In genomic region chr3:40291471-40291870, GRCh38 we compare ENCODE assay signal across 19 cellular contexts. TPM values are rescaled to one million over a fixed set of nuclear protein-coding genes. Genes with fewer than 3 reads are reported as not detected.
DNase-seq lines count a peak whose midpoint lies in the region; ATAC-seq, FAIRE-seq and TF ChIP-seq lines count a peak whose summit lies in the region.
"Had no signal": no experiment of that assay in that cellular context is flagged by ENCODE, and none has a peak within 500 bp of the region (broad histone marks: within the 10 kb centered on the region; RNA-seq: fewer than 3 reads in every experiment).

No MANE protein-coding gene starts in this region.

- H2BK15ac ChIP-seq in H9 (ENCODE audit: low read depth, low read length) = no peak overlapping the region

- TF ChIP-seq CTCF in H9 (conservative IDR thresholded peaks at IDR 0.05) = no peak
- TF ChIP-seq CTCF in heart right ventricle (IDR thresholded peaks at IDR 0.05) = no peak
- TF ChIP-seq CTCF in neural progenitor cell (IDR thresholded peaks at IDR 0.05) = no peak
- no peak for TF ChIP-seq CTCF in coronary artery (IDR thresholded peaks at IDR 0.05)

- DNase-seq in H9 (no peak), NCI-H226 (peak; percentile 5), heart right ventricle (no peak), neural progenitor cell (ENCODE audit: low spot score) (no peak), GM12891 (ENCODE audit: insufficient read length, low spot score) (no peak), NCI-H345 treated with DMSO at 0.1 percent for 48 hours (lab: John Stamatoyannopoulos, UW; ENCODE audit: unreplicated experiment) (no peak), coronary artery (ENCODE audit: low spot score) (no peak)
- no peak for DNase-seq in stimulated activated naive CD8-positive, alpha-beta T cell treated with anti-CD3 and anti-CD28 coated beads, Interleukin-15, amount 100 ng/mL, for 72 hours
- DNase-seq: CD4-positive, alpha-beta memory T cell; COR-L47; DMS153; DND-41; GDM1 had no signal

- H2AFZ ChIP-seq in H9 (ENCODE audit: low read length) = no peak overlapping the region
- no peak overlapping the region for H2AFZ ChIP-seq in neural progenitor cell (replicated peaks)

- no peak overlapping the region for H4K91ac ChIP-seq in H9 (ENCODE audit: insufficient read length, low read depth, low read length)

- TF ChIP-seq POLR2A in GM12891 (IDR thresholded peaks at IDR 0.05; ENCODE audit: low read depth, low read length) = no peak

- H2BK5ac ChIP-seq in H9 (ENCODE audit: insufficient read length, low read length) = no peak overlapping the region

- no peak overlapping the region for H3K23ac ChIP-seq in H9 (ENCODE audit: insufficient read length, low read depth, low read length)

- H3K4me2 ChIP-seq in H9 (ENCODE audit: insufficient read depth, insufficient read length, low read length) (no peak overlapping the region), neural progenitor cell (no peak overlapping the region)

- H4K20me1 ChIP-seq in H9 (ENCODE audit: control insufficient read depth, insufficient read depth, insufficient read length) = no peaks in the 10 kb centered on the region
- H4K20me1 ChIP-seq in neural progenitor cell (ENCODE audit: low read depth) = no peaks in the 10 kb centered on the region

- H2AK5ac ChIP-seq in H9 (ENCODE audit: insufficient read length, low read length) = no peak overlapping the region

- intact Hi-C loops in heart right ventricle (cut with DNase I) = no loop called here

- H3K14ac ChIP-seq in H9 (ENCODE audit: insufficient read depth, low read length) = no peak overlapping the region

- peaks cover 19 to 38% of the 10 kb centered on the region in 2 experiments for H3K4me1 Mint-ChIP-seq in H9
- H3K4me1 Mint-ChIP-seq in neural progenitor cell = peaks cover 27% of the 10 kb centered on the region
- H3K4me1 Mint-ChIP-seq in stimulated activated naive CD8-positive, alpha-beta T cell treated with anti-CD3 and anti-CD28 coated beads, Interleukin-15, amount 100 ng/mL, for 72 hours = no peaks in the 10 kb centered on the region
- H3K4me1 Mint-ChIP-seq: B cell had no signal

- no CpG with 5 or more reads among the region's 4 CpGs for WGBS in H9 (ENCODE audit: extremely low coverage, insufficient read length, low lambda C conversion rate)
- WGBS in heart right ventricle, 2 donors = 40 to 53% methylated on average over 4 of the region's 4 CpGs

- no peaks in the 10 kb centered on the region for H3K79me2 ChIP-seq in H9 (ENCODE audit: insufficient read depth, low read length)
- H3K79me2 ChIP-seq in neural progenitor cell (ENCODE audit: low read depth) = no peaks in the 10 kb centered on the region

- no peak overlapping the region for H4K5ac ChIP-seq in H9 (ENCODE audit: insufficient read length, low read depth, low read length)

- H3K4me3 Mint-ChIP-seq in H9 (no peak overlapping the region), neural progenitor cell (no peak overlapping the region)
- no peak overlapping the region for H3K4me3 Mint-ChIP-seq in stimulated activated naive CD8-positive, alpha-beta T cell treated with anti-CD3 and anti-CD28 coated beads, Interleukin-15, amount 100 ng/mL, for 72 hours
- H3K4me3 Mint-ChIP-seq: B cell; CD4-positive, alpha-beta memory T cell had no signal

- no peak for FAIRE-seq in GM12891 (lab: Jason Lieb, UNC)
- FAIRE-seq: A204.1, D721Med, GM19239 had no signal

- H2BK12ac ChIP-seq in H9 (ENCODE audit: insufficient read length, low read depth, low read length) = no peak overlapping the region

- H3K4me3 ChIP-seq in heart right ventricle (no peak overlapping the region), neural progenitor cell (no peak overlapping the region), coronary artery (no peak overlapping the region)

- no peaks in the 10 kb centered on the region for H3F3A ChIP-seq in neural progenitor cell (ENCODE audit: low read depth)

- H3K36me3 Mint-ChIP-seq in H9 (ENCODE audit: insufficient read depth in 1 of 3, low read depth in 3 of 3) (no peaks in the 10 kb centered on the region), neural progenitor cell (no peaks in the 10 kb centered on the region)

- H4K8ac ChIP-seq in H9 (replicated peaks; ENCODE audit: insufficient read length, low read depth, low read length) = no peak overlapping the region

- H3K27me3 Mint-ChIP-seq in H9 (ENCODE audit: low read depth) = no peaks in the 10 kb centered on the region; the same call in 1 of the 2 replicates
- peaks cover 2% of the 10 kb centered on the region for H3K27me3 Mint-ChIP-seq in neural progenitor cell (ENCODE audit: insufficient read depth, low read depth)
- no peaks in the 10 kb centered on the region for H3K27me3 Mint-ChIP-seq in stimulated activated naive CD8-positive, alpha-beta T cell treated with anti-CD3 and anti-CD28 coated beads, Interleukin-15, amount 100 ng/mL, for 72 hours
- H3K27me3 Mint-ChIP-seq: B cell; CD4-positive, alpha-beta memory T cell had no signal

- peaks cover 0 to 7% (median 0%) of the 10 kb centered on the region in 9 donors for H3K36me3 ChIP-seq in heart right ventricle
- H3K36me3 ChIP-seq in neural progenitor cell = no peaks in the 10 kb centered on the region

- H3K9ac ChIP-seq in H9 (ENCODE audit: extremely low read depth, insufficient read length, low read length) = no peak overlapping the region
- no peak overlapping the region for H3K9ac ChIP-seq in neural progenitor cell

- H3T11ph ChIP-seq in H9 (ENCODE audit: low read length) = no peak overlapping the region

- no peaks in the 10 kb centered on the region for H3K79me1 ChIP-seq in H9 (ENCODE audit: insufficient read depth, low read depth, low read length, poor library complexity, severe bottlenecking)

- H2BK20ac ChIP-seq in H9 (ENCODE audit: low read depth, low read length, poor library complexity, severe bottlenecking) = no peak overlapping the region

- peak overlapping the region; percentile 41 to 62 (median 42); a peak in 4 of 7 replicates for H3K27ac Mint-ChIP-seq in H9
- peak overlapping the region; percentile 83 for H3K27ac Mint-ChIP-seq in neural progenitor cell
- no peak overlapping the region for H3K27ac Mint-ChIP-seq in stimulated activated naive CD8-positive, alpha-beta T cell treated with anti-CD3 and anti-CD28 coated beads, Interleukin-15, amount 100 ng/mL, for 72 hours
- H3K27ac Mint-ChIP-seq: B cell had no signal

- H3K27ac ChIP-seq in H9 (ENCODE audit: insufficient read length, low read depth, low read length) (no peak overlapping the region), heart right ventricle (peak overlapping the region in 9 of 10 donors; percentile 48 to 85 (median 78)), neural progenitor cell (no peak overlapping the region), coronary artery (no peak overlapping the region)
- H3K27ac ChIP-seq: C4-2B, HL-60 had no signal

- 0 out of 2 replicates have a peak, but pooled peaks cover 2% of the 10 kb centered on the region for H3K4me1 ChIP-seq in H9 (ENCODE audit: insufficient read depth, low read length)
- H3K4me1 ChIP-seq in heart right ventricle = peaks cover 2 to 46% (median 6%) of the 10 kb centered on the region in 9 donors
- H3K4me1 ChIP-seq in neural progenitor cell = peaks cover 9% of the 10 kb centered on the region

- ATAC-seq in heart right ventricle = no peak
- ATAC-seq in stimulated activated naive CD8-positive, alpha-beta T cell treated with anti-CD3 and anti-CD28 coated beads, Interleukin-15, amount 100 ng/mL, for 72 hours = no peak

- no peaks in the 10 kb centered on the region for H3K23me2 ChIP-seq in H9 (ENCODE audit: insufficient read length, low read depth, low read length, poor library complexity, severe bottlenecking)

- H3K27me3 ChIP-seq in H9 (ENCODE audit: insufficient read depth, low read length) (no peaks in the 10 kb centered on the region), heart right ventricle (no peaks in the 10 kb centered on the region), neural progenitor cell (no peaks in the 10 kb centered on the region)

- no peaks in the 10 kb centered on the region for H3K9me3 ChIP-seq in H9 (ENCODE audit: control insufficient read depth, low read depth, low read length)
- H3K9me3 ChIP-seq in heart right ventricle = no peaks in the 10 kb centered on the region
- no peaks in the 10 kb centered on the region for H3K9me3 ChIP-seq in neural progenitor cell (ENCODE audit: low read depth)

- no peak overlapping the region for H2BK120ac ChIP-seq in H9 (ENCODE audit: low read depth, low read length, poor library complexity, severe bottlenecking)

- H3K56ac ChIP-seq in H9 (ENCODE audit: insufficient read length, low read depth, low read length) = no peak overlapping the region

- H3K9me3 Mint-ChIP-seq in H9 (no peaks in the 10 kb centered on the region), neural progenitor cell (no peaks in the 10 kb centered on the region)
- peaks cover 0 to 6% of the 10 kb centered on the region in 2 donors for H3K9me3 Mint-ChIP-seq in stimulated activated naive CD8-positive, alpha-beta T cell treated with anti-CD3 and anti-CD28 coated beads, Interleukin-15, amount 100 ng/mL, for 72 hours

- no peak overlapping the region for H3K18ac ChIP-seq in H9 (ENCODE audit: insufficient read length, low read depth, low read length)

- no peak overlapping the region for H3K4ac ChIP-seq in H9 (ENCODE audit: low read depth, low read length)

TF ChIP-seq in GM12891, 5 proteins besides CTCF, POLR2A, EP300 and RAD21:
- TF ChIP-seq SPI1 (IDR thresholded peaks at IDR 0.05; ENCODE audit: low read depth, low read length) (no peak), TAF1 (IDR thresholded peaks at IDR 0.05; ENCODE audit: low read depth, low read length) (no peak), PAX5 (IDR thresholded peaks at IDR 0.05; ENCODE audit: insufficient read depth, low read length, severe bottlenecking) (no peak), POLR2AphosphoS5 (IDR thresholded peaks at IDR 0.05; ENCODE audit: low read depth, low read length) (no peak), POU2F2 (IDR thresholded peaks at IDR 0.05; ENCODE audit: low read depth, low read length) (no peak)

RNA-seq across cellular contexts. Expression of gene EIF1B, which starts 18.0 kb away (rescaled TPM):
- 133 TPM in 2 replicates for total RNA-seq in H9 (2021)
- 100 to 1,000 TPM; 203 to 381 (median 303) TPM for total RNA-seq in heart right ventricle
- 100 to 1,000 TPM; 111 to 202 TPM for polyA plus RNA-seq in heart right ventricle
- 22.4 and 45.3 TPM in 2 replicates for total RNA-seq in neural progenitor cell (ENCODE audit: low replicate concordance)
- 63.4 TPM for polyA plus RNA-seq in GM12891 (2012; ENCODE audit: low read depth, missing spikeins)

Comparison
In these comparisons a context has a peak if more than half of its experiments do, and no peak if none do; other contexts are left out.
1. H3K27ac ChIP-seq: peak in heart right ventricle (9 of 10); none in H9 (single experiment), neural progenitor cell (single experiment) and coronary artery (0 of 2).
2. H3K27ac Mint-ChIP-seq: peak in H9 (3 of 3) and neural progenitor cell (single experiment); none in stimulated activated naive CD8-positive, alpha-beta T cell treated with anti-CD3 and anti-CD28 coated beads, Interleukin-15, amount 100 ng/mL, for 72 hours (0 of 2).